Comparison of ENCODE assay signal across 9 cellular contexts in genomic region chr14:34713681-34714319, GRCh38. TPM values are rescaled to one million over a fixed set of nuclear protein-coding genes. Genes with fewer than 3 reads are reported as not detected.
DNase-seq lines count a peak whose midpoint lies in the region; ATAC-seq, FAIRE-seq and TF ChIP-seq lines count a peak whose summit lies in the region.
"Had no signal": no experiment of that assay in that cellular context is flagged by ENCODE, and none has a peak within 500 bp of the region (broad histone marks: within the 10 kb centered on the region; RNA-seq: fewer than 3 reads in every experiment).

No MANE protein-coding gene starts in this region.

- peak; percentile 39 to 81 (median 75) for DNase-seq in NCI-H1417 (lab: John Stamatoyannopoulos, UW)
- DNase-seq in NCI-H1417 treated with DMSO at 0.1 percent for 48 hours (lab: John Stamatoyannopoulos, UW) = no peak
- peak; percentile 20 to 76 for DNase-seq in PC-9
- no peak for DNase-seq in GM12878 (ENCODE audit: low read depth, low spot score)
- DNase-seq in skeletal muscle cell (ENCODE audit: low read depth) = peak; percentile 62
- DNase-seq in NK-92 treated with Interleukin-12 subunit alpha and Interleukin-12 subunit beta, amount 100 ng/mL, for 24 hours (lab: John Stamatoyannopoulos, UW) = no peak

- FAIRE-seq in GM12878 (lab: Jason Lieb, UNC) = no peak
- FAIRE-seq: G401.6 had no signal

- H3K9ac ChIP-seq in GM12878 (ENCODE audit: control insufficient read depth, insufficient read depth, low read length) (peak overlapping the region; percentile 90), iPS-18a (ENCODE audit: low read length) (peak overlapping the region; percentile 89)

- SMC1A ChIA-PET in GM12878 (lab: Charles Lee; ENCODE audit: uncharacterized antibody, unreplicated experiment) = interaction anchor here (2.1 to 7.8 kb wide), 2 partner anchors 9 to 13 kb away, joined by 10 to 43 read pairs; no protein-coding TSS in a partner anchor

- no peaks in the 10 kb centered on the region; the same call in 1 of the 2 replicates for H3K9me2 ChIP-seq in PC-9 (ENCODE audit: insufficient read depth)

- WGBS in GM12878 (ENCODE audit: insufficient coverage, insufficient replicate concordance, low lambda C conversion rate, missing lambda C conversion rate) = under 1% methylated on average over 24 of the region's 33 CpGs

- no peaks in the 10 kb centered on the region for H3K36me3 ChIP-seq in PC-9 (ENCODE audit: low read depth)
- peaks cover 0 to 7% of the 10 kb centered on the region in 2 experiments; a peak in 1 of 4 replicates for H3K36me3 ChIP-seq in GM12878 (ENCODE audit: control insufficient read depth in 2 of 2, insufficient read depth in 2 of 2, low read length in 1 of 2)
- peaks cover 10% of the 10 kb centered on the region for H3K36me3 ChIP-seq in iPS-18a (ENCODE audit: control insufficient read depth, low read depth, low read length)

- H3K4me3 ChIP-seq in PC-9 (peak overlapping the region; percentile 82), GM12878 (peak overlapping the region; percentile 88), iPS-18a (ENCODE audit: low read length) (peak overlapping the region; percentile 94), skeletal muscle cell (ENCODE audit: low read depth, low read length) (peak overlapping the region; percentile 79)

- POLR2A ChIA-PET in PC-9 (lab: Charles Lee; ENCODE audit: unreplicated experiment) = no interaction called here
- POLR2A ChIA-PET in GM12878 (lab: Charles Lee) = interaction anchor here (1.0 to 1.1 kb wide), 2 partner anchors 10 to 14 kb away, joined by 3 to 4 read pairs; no protein-coding TSS in a partner anchor

- TF ChIP-seq EP300 in GM12878 (IDR thresholded peaks at IDR 0.05; ENCODE audit: borderline replicate concordance in 1 of 2, control insufficient read depth in 1 of 2, low read depth in 2 of 2, low read length in 2 of 2) = no peak

- intact Hi-C loops in PC-9 (cut with micrococcal nuclease; ENCODE audit: unreplicated experiment) = loop anchor here (5.0 kb wide), 1 partner anchor 36 kb away; no protein-coding TSS in a partner anchor
- intact Hi-C loops in GM12878 (cut with micrococcal nuclease; ENCODE audit: unreplicated experiment) = no loop called here

- H3K27ac ChIP-seq in PC-9 (peak overlapping the region; percentile 69), GM12878 (ENCODE audit: control insufficient read depth, insufficient read depth) (peak overlapping the region; percentile 85), iPS-18a (ENCODE audit: low read length) (peak overlapping the region; percentile 59)

- no peaks in the 10 kb centered on the region for H3K27me3 ChIP-seq in PC-9 (ENCODE audit: insufficient read depth, low read depth)
- H3K27me3 ChIP-seq in GM12878 (replicated peaks in 1 of 2; ENCODE audit: control insufficient read depth in 2 of 2, insufficient read depth in 2 of 2, low read length in 1 of 2) = no peaks in the 10 kb centered on the region
- H3K27me3 ChIP-seq in iPS-18a (ENCODE audit: control insufficient read depth, insufficient read depth, low read length) = peaks cover 12% of the 10 kb centered on the region

- no peak for TF ChIP-seq CTCF in PC-9 (conservative IDR thresholded peaks at IDR 0.05)
- TF ChIP-seq CTCF in GM12878 (IDR thresholded peaks at IDR 0.05 in 2 of 3, conservative IDR thresholded peaks at IDR 0.05 in 1 of 3; ENCODE audit: control insufficient read depth in 2 of 3, extremely low read depth in 1 of 3, insufficient read depth in 1 of 3, low read depth in 3 of 3, low read length in 3 of 3) = no peak

- peaks cover 7% of the 10 kb centered on the region for H3K4me1 ChIP-seq in PC-9 (replicated peaks; ENCODE audit: insufficient read depth)
- H3K4me1 ChIP-seq in GM12878 (ENCODE audit: control insufficient read depth, insufficient read depth, low read length) = peaks cover 16% of the 10 kb centered on the region
- peaks cover 7% of the 10 kb centered on the region for H3K4me1 ChIP-seq in iPS-18a (ENCODE audit: control insufficient read depth, low read depth, low read length)

- peak overlapping the region; percentile 84 for H2AFZ ChIP-seq in PC-9
- peak overlapping the region; percentile 75 for H2AFZ ChIP-seq in GM12878 (ENCODE audit: control insufficient read depth, low read depth, low read length)

- CTCF ChIA-PET in PC-9 (lab: Charles Lee) = interaction anchor here (0.6 kb wide), 2 partner anchors 198 to 408 kb away, joined by 3 to 9 read pairs; no protein-coding TSS in a partner anchor
- CTCF ChIA-PET in GM12878 (lab: Yijun Ruan, JAX) = interaction anchor here (6.7 to 7.1 kb wide), 2 partner anchors 9 to 41 kb away, joined by 52 to 78 read pairs; no protein-coding TSS in a partner anchor

- H3K4me2 ChIP-seq in PC-9 = peak overlapping the region; percentile 93
- H3K4me2 ChIP-seq in GM12878 (ENCODE audit: control insufficient read depth, insufficient read depth) = peak overlapping the region; percentile 61

- H3K79me2 ChIP-seq in PC-9 (ENCODE audit: low read depth) (peaks cover 13% of the 10 kb centered on the region), GM12878 (ENCODE audit: control insufficient read depth, insufficient read depth, low read length) (peaks cover 40% of the 10 kb centered on the region)

- in situ Hi-C loops in GM12878 (cut with MboI) = no loop called here

- ATAC-seq in HG02759 (IDR thresholded peaks at IDR 0.05; ENCODE audit: unreplicated experiment) = peak; percentile 26
- ATAC-seq in GM12878 = peak; percentile 16

- H4K20me1 ChIP-seq in PC-9 (ENCODE audit: insufficient read depth) (no peaks in the 10 kb centered on the region), GM12878 (ENCODE audit: control insufficient read depth, insufficient read depth) (no peaks in the 10 kb centered on the region)

- BruUV-seq in PC-9 (replicated peaks; lab: Mats Ljungman, UMichigan) (TSS peak; percentile 60), GM12878 (replicated peaks; lab: Mats Ljungman, UMichigan) (no TSS peak)

- no peak for TF ChIP-seq POLR2A in GM12878 (IDR thresholded peaks at IDR 0.05; ENCODE audit: low read depth, low read length)

- no peak for TF ChIP-seq RAD21 in GM12878 (IDR thresholded peaks at IDR 0.05; ENCODE audit: insufficient read depth, low read depth, low read length)

- RAD21 ChIA-PET in GM12878 (lab: Charles Lee; ENCODE audit: unreplicated experiment) = interaction anchor here (0.8 kb wide), 1 partner anchor 332 kb away, joined by 3 read pairs; the partner anchor contains the start of gene FAM177A1

- peaks cover 7% of the 10 kb centered on the region for H3F3A ChIP-seq in PC-9 (ENCODE audit: insufficient read depth, low read depth)

- H3K9me3 ChIP-seq in PC-9 (ENCODE audit: insufficient read depth, low read depth) (no peaks in the 10 kb centered on the region), GM12878 (replicated peaks; ENCODE audit: control insufficient read depth, insufficient read depth, low read length) (no peaks in the 10 kb centered on the region), iPS-18a (ENCODE audit: control insufficient read depth, low read depth, low read length) (no peaks in the 10 kb centered on the region)

TF ChIP-seq in GM12878, 131 proteins besides CTCF, POLR2A, EP300 and RAD21 (continues in another document):
- TF ChIP-seq SMARCA5 (IDR thresholded peaks at IDR 0.05) (no peak), PML (IDR thresholded peaks at IDR 0.05; ENCODE audit: low read length) (peak; percentile 49; the same call in 1 of the 2 replicates), CBFB (IDR thresholded peaks at IDR 0.05; ENCODE audit: low read depth) (no peak), PAX8 (IDR thresholded peaks at IDR 0.05) (no peak), JUND (IDR thresholded peaks at IDR 0.05; ENCODE audit: low read depth, low read length) (no peak), ASH2L (IDR thresholded peaks at IDR 0.05; ENCODE audit: borderline replicate concordance, low read depth) (no peak), SMC3 (IDR thresholded peaks at IDR 0.05; ENCODE audit: borderline replicate concordance, low read length) (no peak), EGR1 (IDR thresholded peaks at IDR 0.05; ENCODE audit: borderline replicate concordance in 1 of 2, low read depth in 2 of 2, low read length in 2 of 2) (peak in 1 of 2 experiments; percentile 33; a peak in 1 of 3 replicates)

RNA-seq across cellular contexts. Expression of gene CFL2, which starts 0.6 kb away (rescaled TPM):
- total RNA-seq in PC-9 (2021) (18.5 and 30.5 TPM in 2 replicates), GM12878 (2014; rRNA removed) (4.7 and 5.6 TPM in 2 replicates), GM12878 (2014; rRNA removed; fragmentation: Illumina TruSeq; extraction: Trizol) (5.1 and 5.3 TPM in 2 replicates), GM12878 (2021) (8.1 and 10.4 TPM in 2 replicates)
- total RNA-seq in GM12878 (2013; cell fraction: nucleolus; rRNA removed) = 23.0 and 26.3 TPM in 2 replicates
- 3.0 TPM for polyA plus RNA-seq in GM12878 (2011; ENCODE audit: low read depth)
- polyA plus RNA-seq in GM12878 (2011; rRNA removed) (8.9 and 15.0 TPM in 2 replicates), GM12878 (2014; fragmentation: Illumina TruSeq; extraction: Trizol) (13.2 and 13.6 TPM in 2 replicates), GM12878 (2014; fragmentation: Nextera tagmentation; extraction: Ambion mirVana) (1 to 10 TPM; 6.8 to 7.6 TPM), GM12878 (2014; rRNA removed) (8.0 and 10.2 TPM in 2 replicates), GM12878 (2016; fragmentation: Nextera tagmentation; extraction: Ambion mirVana) (10 to 100 TPM; 12.3 to 13.4 TPM)
- 2.3 and 3.5 TPM in 2 replicates for polyA plus RNA-seq in GM12878 (2011; cell fraction: cytosol; rRNA removed)
- polyA plus RNA-seq in GM12878 (2011; cell fraction: nucleus; rRNA removed) = 9.5 and 9.9 TPM in 2 replicates
- polyA plus RNA-seq in GM12878 (2012) = 6.4 and 9.4 TPM in 2 replicates
- polyA minus RNA-seq in GM12878 (2011; rRNA and poly(A)+ RNA removed) = 10.9 and 14.3 TPM in 2 replicates
- 3.1 and 3.6 TPM in 2 replicates for polyA minus RNA-seq in GM12878 (2011; cell fraction: cytosol; rRNA and poly(A)+ RNA removed)
- polyA minus RNA-seq in GM12878 (2011; cell fraction: nucleus; rRNA and poly(A)+ RNA removed) = 6.5 and 7.5 TPM in 2 replicates

Comparison
In these comparisons a context has a peak if more than half of its experiments do, and no peak if none do; other contexts are left out.
1. DNase-seq: peak in NCI-H1417 (3 of 3), PC-9 (2 of 2) and skeletal muscle cell (single experiment); none in NCI-H1417 treated with DMSO at 0.1 percent for 48 hours (single experiment), GM12878 (single experiment) and NK-92 treated with Interleukin-12 subunit alpha and Interleukin-12 subunit beta, amount 100 ng/mL, for 24 hours (single experiment).
2. Peak in every context shown above with its lines, with median percentiles within 50 percentile points of each other: H3K27ac ChIP-seq and H3K4me3 ChIP-seq.